Comparison of ENCODE assay signal across 9 cellular contexts in the genomic region with DNA sequence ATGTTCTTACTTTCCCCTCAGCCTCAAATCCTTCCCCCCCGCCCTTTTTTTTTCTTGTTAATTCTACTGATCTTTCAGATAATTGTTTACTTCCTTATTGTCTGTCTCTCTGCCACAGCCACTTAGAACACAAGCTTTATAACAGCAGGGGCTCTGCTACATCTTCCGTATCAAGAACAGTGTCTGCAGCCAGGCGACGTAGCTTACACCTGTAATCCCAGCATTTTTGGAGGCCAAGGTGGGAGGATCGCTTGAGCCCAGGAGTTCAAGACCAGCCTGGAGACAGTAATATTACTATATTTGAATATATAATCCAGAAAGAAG. TPM values are rescaled to one million over a fixed set of nuclear protein-coding genes. Genes with fewer than 3 reads are reported as not detected.
DNase-seq lines count a peak whose midpoint lies in the region; ATAC-seq and TF ChIP-seq lines count a peak whose summit lies in the region.
"Had no signal": no experiment of that assay in that cellular context is flagged by ENCODE, and none has a peak within 500 bp of the region (broad histone marks: within the 10 kb centered on the region; RNA-seq: fewer than 3 reads in every experiment).

No MANE protein-coding gene starts in this region.

- no peak for TF ChIP-seq POLR2A in stomach (IDR thresholded peaks at IDR 0.05)

- H2AFZ ChIP-seq in PC-3 (ENCODE audit: low read length), result no peak overlapping the region
- no peak overlapping the region for H2AFZ ChIP-seq in trophoblast cell (ENCODE audit: insufficient read depth, low read length, poor library complexity)

- 0 out of 2 replicates have a peak, but pooled peaks cover 11% of the 10 kb centered on the region for H4K20me1 ChIP-seq in PC-3 (ENCODE audit: low read length)

- H3K4me1 ChIP-seq in PC-3 (ENCODE audit: insufficient read depth, low read length), result peaks cover 21% of the 10 kb centered on the region
- peaks cover 2% of the 10 kb centered on the region for H3K4me1 ChIP-seq in right cardiac atrium (ENCODE audit: control insufficient read depth, insufficient read depth, low read length)
- peaks cover 25 to 83% (median 50%) of the 10 kb centered on the region in 4 donors for H3K4me1 ChIP-seq in stomach
- peaks cover 0 to 2% of the 10 kb centered on the region in 2 experiments for H3K4me1 ChIP-seq in trophoblast cell (ENCODE audit: control insufficient read depth in 1 of 2, insufficient read depth in 2 of 2, low read length in 2 of 2)

- H3K9me3 ChIP-seq in PC-3 (ENCODE audit: low read length), result no peaks in the 10 kb centered on the region
- H3K9me3 ChIP-seq in right cardiac atrium (ENCODE audit: control insufficient read depth, low read length), result no peaks in the 10 kb centered on the region
- no peaks in the 10 kb centered on the region for H3K9me3 ChIP-seq in stomach
- H3K9me3 ChIP-seq in trophoblast cell (ENCODE audit: insufficient read depth, low read depth, low read length), result no peaks in the 10 kb centered on the region

- H3K27ac ChIP-seq in PC-3 (ENCODE audit: low read length), result no peak overlapping the region
- peak overlapping the region; percentile 94 for H3K27ac ChIP-seq in right cardiac atrium (ENCODE audit: low read length)
- H3K27ac ChIP-seq in stomach, result peak overlapping the region in 4 of 5 donors; percentile 15 to 64 (median 34)
- no peak overlapping the region for H3K27ac ChIP-seq in trophoblast cell (ENCODE audit: low read depth, low read length)
- H3K27ac ChIP-seq: WERI-Rb-1 had no signal

- H4K12ac ChIP-seq in trophoblast cell (ENCODE audit: low read depth, low read length), result no peak overlapping the region

- H3K9ac ChIP-seq in PC-3 (ENCODE audit: low read length) (no peak overlapping the region), trophoblast cell (ENCODE audit: low read length) (no peak overlapping the region)

- H3K36me3 ChIP-seq in PC-3 (ENCODE audit: low read depth, low read length), result no peaks in the 10 kb centered on the region
- H3K36me3 ChIP-seq in stomach, result peaks cover 0 to 4% (median 0%) of the 10 kb centered on the region in 4 donors
- H3K36me3 ChIP-seq in trophoblast cell (ENCODE audit: control insufficient read depth in 1 of 2, insufficient read depth in 2 of 2, low read length in 2 of 2), result peaks cover 0 to 4% of the 10 kb centered on the region in 2 experiments

- H4K91ac ChIP-seq in trophoblast cell (ENCODE audit: low read depth, low read length), result no peak overlapping the region

- H2AK5ac ChIP-seq in trophoblast cell (ENCODE audit: low read length), result no peak overlapping the region

- no peak overlapping the region for H2BK5ac ChIP-seq in trophoblast cell (ENCODE audit: low read depth, low read length, poor library complexity)

- CTCF ChIA-PET in PC-3 (lab: Charles Lee), result no interaction called here

- 46% methylated on average over 5 of the region's 5 CpGs for WGBS in right cardiac atrium
- 63 to 72% (median 70%) methylated on average over 5 of the region's 5 CpGs for whole genome bisulfite sequencing in stomach, 5 donors
- WGBS in trophoblast cell (ENCODE audit: extremely low coverage, insufficient coverage, insufficient read length), result no CpG with 5 or more reads among the region's 5 CpGs

- no peak overlapping the region for H4K8ac ChIP-seq in trophoblast cell (ENCODE audit: low read depth, low read length)

- TF ChIP-seq CTCF in PC-3 (conservative IDR thresholded peaks at IDR 0.05; ENCODE audit: low read depth, low read length), result no peak
- no peak for TF ChIP-seq CTCF in stomach (IDR thresholded peaks at IDR 0.05)

- no peak overlapping the region for H3K14ac ChIP-seq in trophoblast cell (ENCODE audit: low read length)

- no peak overlapping the region for H2BK12ac ChIP-seq in trophoblast cell (ENCODE audit: low read length)

- peaks cover 1% of the 10 kb centered on the region for H3K79me1 ChIP-seq in trophoblast cell (ENCODE audit: low read length)

- no peak overlapping the region for H2BK120ac ChIP-seq in trophoblast cell (ENCODE audit: insufficient read depth, low read length, poor library complexity)

- H3K9me2 ChIP-seq in PC-3 (replicated peaks; ENCODE audit: low read length), result no peaks in the 10 kb centered on the region

- no peaks in the 10 kb centered on the region for H3F3A ChIP-seq in PC-3 (ENCODE audit: low read length, unreplicated experiment)

- H3K18ac ChIP-seq in trophoblast cell (ENCODE audit: low read length), result no peak overlapping the region

- H3K4ac ChIP-seq in trophoblast cell (ENCODE audit: low read depth, low read length), result no peak overlapping the region

- POLR2A ChIA-PET in PC-3 (lab: Charles Lee; ENCODE audit: unreplicated experiment), result no interaction called here

- H3K79me2 ChIP-seq in PC-3 (ENCODE audit: low read length) (peaks cover 66% of the 10 kb centered on the region), trophoblast cell (ENCODE audit: control insufficient read depth, insufficient read depth, low read length, poor library complexity) (peaks cover 4% of the 10 kb centered on the region)

- H3K4me2 ChIP-seq in PC-3 (ENCODE audit: low read length) (peak overlapping the region; percentile 59; the same call in 1 of the 2 replicates), trophoblast cell (ENCODE audit: low read length) (no peak overlapping the region)

- no peaks in the 10 kb centered on the region for H3K27me3 ChIP-seq in PC-3 (ENCODE audit: low read length)
- H3K27me3 ChIP-seq in right cardiac atrium (ENCODE audit: control insufficient read depth, insufficient read depth), result no peaks in the 10 kb centered on the region
- H3K27me3 ChIP-seq in stomach, result no peaks in the 10 kb centered on the region
- H3K27me3 ChIP-seq in trophoblast cell (ENCODE audit: insufficient read depth, low read length), result no peaks in the 10 kb centered on the region

- ATAC-seq in PC-3, result no peak
- ATAC-seq in right cardiac atrium, result no peak

- intact Hi-C loops in PC-3 (cut with micrococcal nuclease), result no loop called here
- intact Hi-C loops in right cardiac atrium (cut with DNase I), result no loop called here
- intact Hi-C loops in stomach (cut with DNase I; ENCODE audit: low total_unique reads), result no loop called here

- no TSS peak for BruUV-seq in PC-3 (replicated peaks; lab: Mats Ljungman, UMichigan)

- TF ChIP-seq EP300 in stomach (IDR thresholded peaks at IDR 0.05), result no peak

- H3K4me3 ChIP-seq in PC-3 (ENCODE audit: low read length), result no peak overlapping the region
- peak overlapping the region; percentile 25 for H3K4me3 ChIP-seq in right cardiac atrium (ENCODE audit: low read length)
- no peak overlapping the region for H3K4me3 ChIP-seq in stomach
- no peak overlapping the region for H3K4me3 ChIP-seq in trophoblast cell (ENCODE audit: low read depth, low read length)

- DNase-seq in NCI-H2196 (lab: John Stamatoyannopoulos, UW; ENCODE audit: unreplicated experiment) (peak; percentile 15), NCI-H2196 treated with DMSO at 0.1 percent for 48 hours (lab: John Stamatoyannopoulos, UW; ENCODE audit: unreplicated experiment) (no peak), PC-3 (no peak), right cardiac atrium (no peak), stomach (no peak), trophoblast cell (no peak), iPS-NIHi7 (ENCODE audit: extremely low spot score) (no peak), hypothalamus (lab: John Stamatoyannopoulos, UW) (no peak)
- DNase-seq: WERI-Rb-1 had no signal

- H3K23ac ChIP-seq in trophoblast cell (ENCODE audit: low read length), result no peak overlapping the region

RNA-seq across cellular contexts. Expression of a gene that starts 5.4 kb away (rescaled TPM):
- total RNA-seq in PC-3 (2014; rRNA removed) (9.1 and 9.9 TPM in 2 replicates), right cardiac atrium (10 to 100 TPM; 28.3 to 33.7 (median 28.7) TPM), stomach (10 to 100 TPM; 26.1 to 69.0 (median 30.8) TPM)
- polyA plus RNA-seq in right cardiac atrium (13.0 TPM), stomach (10 to 100 TPM in 1 of 3 donors, 1 to 10 TPM in 2; 5.8 to 11.8 (median 8.9) TPM)
- 17.6 and 17.8 TPM in 2 replicates for polyA plus RNA-seq in trophoblast cell (2013)

Comparison
In these comparisons a context has a peak if more than half of its experiments do, and no peak if none do; other contexts are left out.
1. H3K27ac ChIP-seq: peak in right cardiac atrium (single experiment) and stomach (4 of 5); none in PC-3 (single experiment) and trophoblast cell (single experiment).